In the genomic region with DNA sequence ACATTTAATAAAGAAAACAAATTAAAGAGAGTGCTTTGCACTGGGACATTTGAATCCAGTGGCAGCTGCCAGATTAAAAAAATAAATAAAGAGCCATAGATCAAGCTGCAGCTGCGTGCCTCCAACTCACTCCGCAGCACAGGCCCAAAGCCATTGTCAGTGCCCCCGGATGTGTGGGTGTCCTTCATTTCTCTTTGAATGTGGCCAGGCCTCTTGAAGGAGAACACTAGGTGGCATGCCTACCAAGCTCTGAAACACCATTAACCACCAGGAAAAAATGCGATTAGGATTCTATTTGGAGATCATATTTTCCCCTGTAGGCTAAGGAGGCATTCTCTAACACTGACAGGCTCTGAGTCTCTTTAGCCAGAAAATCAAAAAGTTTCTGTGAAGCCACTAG, we compare ENCODE assay signal across 1 cellular context.
TF ChIP-seq lines count a peak whose summit lies in the region.

No MANE protein-coding gene starts in this region.

TF ChIP-seq in liver, 16 proteins besides CTCF, POLR2A, EP300 and RAD21 (continued from another document):
- TF ChIP-seq, protein P1, sequence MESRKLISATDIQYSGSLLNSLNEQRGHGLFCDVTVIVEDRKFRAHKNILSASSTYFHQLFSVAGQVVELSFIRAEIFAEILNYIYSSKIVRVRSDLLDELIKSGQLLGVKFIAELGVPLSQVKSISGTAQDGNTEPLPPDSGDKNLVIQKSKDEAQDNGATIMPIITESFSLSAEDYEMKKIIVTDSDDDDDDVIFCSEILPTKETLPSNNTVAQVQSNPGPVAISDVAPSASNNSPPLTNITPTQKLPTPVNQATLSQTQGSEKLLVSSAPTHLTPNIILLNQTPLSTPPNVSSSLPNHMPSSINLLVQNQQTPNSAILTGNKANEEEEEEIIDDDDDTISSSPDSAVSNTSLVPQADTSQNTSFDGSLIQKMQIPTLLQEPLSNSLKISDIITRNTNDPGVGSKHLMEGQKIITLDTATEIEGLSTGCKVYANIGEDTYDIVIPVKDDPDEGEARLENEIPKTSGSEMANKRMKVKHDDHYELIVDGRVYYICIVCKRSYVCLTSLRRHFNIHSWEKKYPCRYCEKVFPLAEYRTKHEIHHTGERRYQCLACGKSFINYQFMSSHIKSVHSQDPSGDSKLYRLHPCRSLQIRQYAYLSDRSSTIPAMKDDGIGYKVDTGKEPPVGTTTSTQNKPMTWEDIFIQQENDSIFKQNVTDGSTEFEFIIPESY (IDR thresholded peaks at IDR 0.05), result no peak
- TF ChIP-seq, protein P2, sequence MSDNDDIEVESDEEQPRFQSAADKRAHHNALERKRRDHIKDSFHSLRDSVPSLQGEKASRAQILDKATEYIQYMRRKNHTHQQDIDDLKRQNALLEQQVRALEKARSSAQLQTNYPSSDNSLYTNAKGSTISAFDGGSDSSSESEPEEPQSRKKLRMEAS (IDR thresholded peaks at IDR 0.05), result no peak
- TF ChIP-seq FOXA1 (IDR thresholded peaks at IDR 0.05) (no peak), GABPA (IDR thresholded peaks at IDR 0.05 in 1 of 2, conservative IDR thresholded peaks at IDR 0.05 in 1 of 2) (no peak)
